In genomic region chr7:100492738-100493475, GRCh38 we compare ENCODE assay signal across 9 cellular contexts. TPM values are rescaled to one million over a fixed set of nuclear protein-coding genes. Genes with fewer than 3 reads are reported as not detected.
DNase-seq lines count a peak whose midpoint lies in the region; ATAC-seq, FAIRE-seq and TF ChIP-seq lines count a peak whose summit lies in the region.
"Had no signal": no experiment of that assay in that cellular context is flagged by ENCODE, and none has a peak within 500 bp of the region (broad histone marks: within the 10 kb centered on the region; RNA-seq: fewer than 3 reads in every experiment).

No MANE protein-coding gene starts in this region.

- no peaks in the 10 kb centered on the region for H4K20me1 ChIP-seq in mammary epithelial cell (ENCODE audit: insufficient read depth, low read length)

- H3K36me3 ChIP-seq in heart right ventricle (no peaks in the 10 kb centered on the region), bronchial epithelial cell (ENCODE audit: control insufficient read depth, insufficient read depth, low read length) (no peaks in the 10 kb centered on the region), vagina (no peaks in the 10 kb centered on the region), mammary epithelial cell (ENCODE audit: insufficient read depth, low read length) (no peaks in the 10 kb centered on the region), testis (ENCODE audit: low read depth, missing control alignments) (no peaks in the 10 kb centered on the region)

- no peaks in the 10 kb centered on the region for H3K9me3 Mint-ChIP-seq in mesothelial cell of epicardium

- DNase-seq in heart right ventricle, result no peak
- DNase-seq in Right ventricle myocardium superior, result no peak
- DNase-seq in bronchial epithelial cell (ENCODE audit: low read depth), result no peak
- DNase-seq in mesothelial cell of epicardium (ENCODE audit: low spot score in 2 of 2, unreplicated experiment in 2 of 2), result no peak
- no peak for DNase-seq in vagina (ENCODE audit: extremely low spot score in 2 of 2)
- no peak for DNase-seq in mammary epithelial cell
- DNase-seq in stimulated activated naive CD4-positive, alpha-beta T cell (lab: John Stamatoyannopoulos, UW), result no peak
- no peak for DNase-seq in testis

- no peak overlapping the region for H2AFZ ChIP-seq in mammary epithelial cell (ENCODE audit: low read depth, low read length)

- no peak for TF ChIP-seq CTCF in heart right ventricle (IDR thresholded peaks at IDR 0.05)
- no peak for TF ChIP-seq CTCF in bronchial epithelial cell (IDR thresholded peaks at IDR 0.05; ENCODE audit: insufficient read depth, low read length, severe bottlenecking)
- no peak for TF ChIP-seq CTCF in mesothelial cell of epicardium (IDR thresholded peaks at IDR 0.05; ENCODE audit: unreplicated experiment)
- no peak for TF ChIP-seq CTCF in vagina (IDR thresholded peaks at IDR 0.05)
- TF ChIP-seq CTCF in mammary epithelial cell (conservative IDR thresholded peaks at IDR 0.05 in 1 of 2, IDR thresholded peaks at IDR 0.05 in 1 of 2; ENCODE audit: extremely low read depth in 1 of 2, insufficient read depth in 1 of 2, low read depth in 1 of 2, low read length in 2 of 2), result no peak
- no peak for TF ChIP-seq CTCF in testis (IDR thresholded peaks at IDR 0.05)

- BruUV-seq in mammary epithelial cell (replicated peaks; lab: Mats Ljungman, UMichigan), result no TSS peak

- H3K27ac ChIP-seq in heart right ventricle, result peak overlapping the region in 2 of 10 donors; percentile 26 to 37
- peak overlapping the region; percentile 66 for H3K27ac ChIP-seq in vagina
- H3K27ac ChIP-seq in mammary epithelial cell (ENCODE audit: insufficient read depth, low read depth, low read length), result no peak overlapping the region
- H3K27ac ChIP-seq in testis, result no peak overlapping the region

- H3K27me3 Mint-ChIP-seq in mesothelial cell of epicardium (ENCODE audit: low read depth), result no peaks in the 10 kb centered on the region

- peak in 1 of 8 donors; percentile 6 for ATAC-seq in heart right ventricle
- no peak for ATAC-seq in Right ventricle myocardium superior (ENCODE audit: poor library complexity)

- no peaks in the 10 kb centered on the region for H3K79me2 ChIP-seq in mammary epithelial cell (ENCODE audit: insufficient read depth, low read length)

- no peak overlapping the region for H3K9ac ChIP-seq in mammary epithelial cell (ENCODE audit: insufficient read depth, low read length)

- H3K27me3 ChIP-seq in heart right ventricle (peaks cover 0 to 13% (median 0%) of the 10 kb centered on the region in 7 donors), bronchial epithelial cell (ENCODE audit: control insufficient read depth, insufficient read depth, low read length) (no peaks in the 10 kb centered on the region), vagina (no peaks in the 10 kb centered on the region), mammary epithelial cell (ENCODE audit: insufficient read depth, low read length) (no peaks in the 10 kb centered on the region), testis (no peaks in the 10 kb centered on the region)

- dilution Hi-C loops in mammary epithelial cell (cut with HindIII; ENCODE audit: low sequenced_read_pairs), result no loop called here

- CTCF ChIA-PET in mammary epithelial cell (lab: Charles Lee; ENCODE audit: low non-redundant PET), result no interaction called here

- intact Hi-C loops in heart right ventricle (cut with DNase I), result no loop called here
- intact Hi-C loops in Right ventricle myocardium superior (cut with DNase I), result no loop called here
- intact Hi-C loops in vagina (cut with DNase I), result no loop called here
- intact Hi-C loops in mammary epithelial cell (cut with micrococcal nuclease), result no loop called here
- intact Hi-C loops in testis (cut with DNase I; ENCODE audit: low total_unique reads), result no loop called here

- 87 to 89% methylated on average over 5 of the region's 5 CpGs for WGBS in heart right ventricle, 2 donors
- 71% methylated on average over 2 of the region's 5 CpGs for WGBS in mammary epithelial cell (ENCODE audit: low coverage, missing lambda C conversion rate)
- 75 to 77% methylated on average over 4 to 5 of the region's 5 CpGs for whole genome bisulfite sequencing in testis, 2 donors

- H3K4me3 ChIP-seq in heart right ventricle (peak overlapping the region; percentile 21 to 56 (median 50)), bronchial epithelial cell (ENCODE audit: low read depth, low read length) (peak overlapping the region; percentile 28), vagina (peak overlapping the region; percentile 43 to 61), mammary epithelial cell (replicated peaks in 1 of 3; ENCODE audit: insufficient read depth in 1 of 3, low read depth in 2 of 3, low read length in 3 of 3) (no peak overlapping the region), testis (peak overlapping the region in 1 of 2 donors; percentile 50)
- H3K4me3 ChIP-seq: mucosa of descending colon had no signal

- in situ Hi-C loops in mammary epithelial cell (cut with MboI; ENCODE audit: low sequenced_read_pairs in 2 of 2), result no loop called here

- H3K27ac Mint-ChIP-seq in mesothelial cell of epicardium, result peak overlapping the region; percentile 70

- H3K36me3 Mint-ChIP-seq in mesothelial cell of epicardium, result peaks cover 3% of the 10 kb centered on the region

- H3K9me3 ChIP-seq in heart right ventricle, result no peaks in the 10 kb centered on the region
- no peaks in the 10 kb centered on the region for H3K9me3 ChIP-seq in vagina
- H3K9me3 ChIP-seq in mammary epithelial cell (replicated peaks; ENCODE audit: insufficient read depth, low read length), result no peaks in the 10 kb centered on the region
- H3K9me3 ChIP-seq in testis, result no peaks in the 10 kb centered on the region
- H3K9me3 ChIP-seq: mucosa of descending colon had no signal

- peaks cover 0 to 14% (median 11%) of the 10 kb centered on the region in 9 donors for H3K4me1 ChIP-seq in heart right ventricle
- H3K4me1 ChIP-seq in vagina, result peaks cover 20% of the 10 kb centered on the region
- no peaks in the 10 kb centered on the region for H3K4me1 ChIP-seq in mammary epithelial cell (ENCODE audit: insufficient read depth, low read length)
- peaks cover 8% of the 10 kb centered on the region for H3K4me1 ChIP-seq in testis

- no peak for TF ChIP-seq POLR2A in vagina (IDR thresholded peaks at IDR 0.05)
- no peak for TF ChIP-seq POLR2A in testis (IDR thresholded peaks at IDR 0.05)

- peak overlapping the region; percentile 50 for H3K4me3 Mint-ChIP-seq in mesothelial cell of epicardium

- FAIRE-seq in bronchial epithelial cell (lab: Jason Lieb, UNC), result no peak

- H3K4me1 Mint-ChIP-seq in mesothelial cell of epicardium, result peaks cover 25% of the 10 kb centered on the region

- no peak overlapping the region for H3K4me2 ChIP-seq in mammary epithelial cell (ENCODE audit: insufficient read depth, low read depth, low read length)

RNA-seq across cellular contexts. Expression of gene NYAP1, which starts 9.2 kb away (rescaled TPM):
- total RNA-seq in heart right ventricle (under 1 TPM; 0.10 to 0.86 (median 0.30) TPM), Right ventricle myocardium superior (0.16 TPM), bronchial epithelial cell (under 0.01 and 0.64 TPM in 2 replicates), mesothelial cell of epicardium (8.2 to 8.5 TPM (median 8.4 TPM) in 3 replicates), vagina (3.9 TPM), mammary epithelial cell (under 1 TPM; 0.33 to 0.80 TPM), testis (10 to 100 TPM; 24.7 to 27.3 TPM)
- polyA plus RNA-seq in heart right ventricle (under 1 TPM; 0.30 to 0.59 TPM), mammary epithelial cell (0.09 TPM), testis (ENCODE audit: insufficient read depth, low read depth, low replicate concordance) (15.7 TPM)
- polyA minus RNA-seq in mammary epithelial cell, result not detected

RNA-seq across cellular contexts. Expression of gene TSC22D4, which starts 13.9 kb away (rescaled TPM):
- total RNA-seq in heart right ventricle, result 10 to 100 TPM; 36.0 to 72.3 (median 46.7) TPM
- 10 to 100 TPM; 46.0 to 53.7 TPM for polyA plus RNA-seq in heart right ventricle
- 47.4 TPM for total RNA-seq in Right ventricle myocardium superior
- 7.6 and 12.7 TPM in 2 replicates for total RNA-seq in bronchial epithelial cell
- total RNA-seq in mesothelial cell of epicardium, result 50.5 to 52.7 TPM (median 52.4 TPM) in 3 replicates
- 34.6 TPM for total RNA-seq in vagina
- 10 to 100 TPM; 12.0 to 35.2 TPM for total RNA-seq in mammary epithelial cell
- 20.6 TPM for polyA plus RNA-seq in mammary epithelial cell
- polyA minus RNA-seq in mammary epithelial cell, result 14.0 TPM
- total RNA-seq in testis, result 100 to 1,000 TPM; 135 to 165 TPM
- polyA plus RNA-seq in testis (ENCODE audit: insufficient read depth, low read depth, low replicate concordance), result 57.4 TPM

RNA-seq across cellular contexts. Expression of gene SPACDR, which starts 28.8 kb away (rescaled TPM):
- total RNA-seq in heart right ventricle (1 to 10 TPM in 2 of 10 donors, under 1 TPM in 4, not detected in 4; 0.28 to 1.1 (median 0.54) TPM), Right ventricle myocardium superior (0.81 TPM), bronchial epithelial cell (0.38 and 0.53 TPM in 2 replicates), mesothelial cell of epicardium (2.0 to 3.6 TPM (median 3.3 TPM) in 3 replicates), vagina (not detected), mammary epithelial cell (under 1 TPM in 1 of 2 donors, not detected in 1; 0.59 TPM), testis (10 to 100 TPM; 34.0 to 45.8 TPM)
- polyA plus RNA-seq in heart right ventricle (1 to 10 TPM in 1 of 2 donors, under 1 TPM in 1; 0.93 to 1.3 TPM), mammary epithelial cell (0.33 TPM), testis (ENCODE audit: insufficient read depth, low read depth, low replicate concordance) (84.9 TPM)
- not detected for polyA minus RNA-seq in mammary epithelial cell

RNA-seq across cellular contexts. Expression of gene AGFG2, which starts 46.1 kb away (rescaled TPM):
- total RNA-seq in heart right ventricle (10 to 100 TPM; 20.7 to 35.8 (median 28.4) TPM), Right ventricle myocardium superior (19.8 TPM), bronchial epithelial cell (1.3 and 2.3 TPM in 2 replicates), mesothelial cell of epicardium (7.7 to 9.1 TPM (median 8.3 TPM) in 3 replicates), vagina (37.6 TPM), mammary epithelial cell (10 to 100 TPM in 1 of 2 donors, 1 to 10 TPM in 1; 8.0 to 10.9 TPM), testis (10 to 100 TPM; 62.0 to 67.2 TPM)
- polyA plus RNA-seq in heart right ventricle (10 to 100 TPM in 1 of 2 donors, 1 to 10 TPM in 1; 9.9 to 24.0 TPM), mammary epithelial cell (4.0 TPM), testis (ENCODE audit: insufficient read depth, low read depth, low replicate concordance) (51.4 TPM)
- 11.4 TPM for polyA minus RNA-seq in mammary epithelial cell

RNA-seq across cellular contexts. Expression of gene PPP1R35, which starts 56.6 kb away (rescaled TPM):
- total RNA-seq in heart right ventricle, result 10 to 100 TPM in 7 of 10 donors, 1 to 10 TPM in 3; 7.5 to 18.2 (median 11.3) TPM
- 10 to 100 TPM; 30.3 to 60.4 TPM for polyA plus RNA-seq in heart right ventricle
- total RNA-seq in Right ventricle myocardium superior, result 10.9 TPM
- 32.8 and 34.2 TPM in 2 replicates for total RNA-seq in bronchial epithelial cell
- total RNA-seq in mesothelial cell of epicardium, result 25.7 to 29.3 TPM (median 26.6 TPM) in 3 replicates
- total RNA-seq in vagina, result 24.6 TPM
- 10 to 100 TPM; 13.8 to 36.3 TPM for total RNA-seq in mammary epithelial cell
- polyA plus RNA-seq in mammary epithelial cell, result 20.3 TPM
- polyA minus RNA-seq in mammary epithelial cell, result 19.4 TPM
- 100 to 1,000 TPM in 1 of 2 donors, 10 to 100 TPM in 1; 97.6 to 128 TPM for total RNA-seq in testis
- polyA plus RNA-seq in testis (ENCODE audit: insufficient read depth, low read depth, low replicate concordance), result 76.4 TPM

Comparison
In these comparisons a context has a peak if more than half of its experiments do, and no peak if none do; other contexts are left out.
1. H3K4me3 ChIP-seq: peak in heart right ventricle (10 of 10), bronchial epithelial cell (single experiment) and vagina (2 of 2); none in mammary epithelial cell (0 of 3).